ENCODE assay signal across 33 cellular contexts in genomic region chr12:83106873-83107272, GRCh38.
"Had no signal": no experiment of that assay in that cellular context is flagged by ENCODE, and none has a peak within 500 bp of the region (broad histone marks: within the 10 kb centered on the region; RNA-seq: fewer than 3 reads in every experiment).

No MANE protein-coding gene starts in this region.

- H3K27ac ChIP-seq: brain microvascular endothelial cell, gastrocnemius medialis, neutrophil, sigmoid colon, uterus had no signal

- H3K27me3 ChIP-seq: brain microvascular endothelial cell, gastrocnemius medialis, neutrophil, sigmoid colon, uterus had no signal

- ATAC-seq: effector memory CD8-positive, alpha-beta T cell; gastrocnemius medialis; left ventricle myocardium superior; stimulated activated memory B cell treated with anti-CD40 and anti-IgM and Interleukin-4, amounts not matched to agents 10 μg/mL and 1 μg/mL and 100 μg/mL, for 72 hours; stimulated activated naive CD8-positive, alpha-beta T cell treated with anti-CD3 and anti-CD28 coated beads, Interleukin-15, amount 100 ng/mL, for 72 hours; WTC11 had no signal

- H3K36me3 ChIP-seq: brain microvascular endothelial cell, gastrocnemius medialis, neutrophil, sigmoid colon, uterus had no signal

- H3K9me3 ChIP-seq: gastrocnemius medialis, neutrophil, sigmoid colon, uterus had no signal

- H3K4me1 ChIP-seq: gastrocnemius medialis, uterus had no signal

- FAIRE-seq: astrocyte, islet of Langerhans had no signal

- H3K4me3 ChIP-seq: gastrocnemius medialis, sigmoid colon, smooth muscle cell, uterus had no signal

- DNase-seq: activated CD4-positive, alpha-beta memory T cell treated with anti-CD3 and anti-CD28 coated beads, Interleukin-2, amount 10 ng/mL, durations not matched to agents 7 days and 5 days; activated CD4-positive, alpha-beta T cell treated with anti-CD3 and anti-CD28 coated beads for 1 hour; activated CD4-positive, alpha-beta T cell treated with anti-CD3 and anti-CD28 coated beads, Interleukin-2, amount 10 ng/mL, durations not matched to agents 7 days and 5 days; activated CD8-positive, alpha-beta memory T cell treated with anti-CD3 and anti-CD28 coated beads, Interleukin-2, amount 50 U/mL, for 48 hours; activated gamma-delta T cell; activated naive CD4-positive, alpha-beta T cell treated with anti-CD3 and anti-CD28 coated beads, Interleukin-2, amount 10 ng/mL, durations not matched to agents 7 days and 5 days; activated naive CD8-positive, alpha-beta T cell treated with anti-CD3 and anti-CD28 coated beads, Interleukin-2, amount 10 ng/mL, durations not matched to agents 7 days and 5 days; activated T-cell treated with anti-CD3 and anti-CD28 coated beads, Interleukin-2, amount 50 U/mL, for 24 hours; amniotic stem cell; brain microvascular endothelial cell; caudate nucleus; cortex of kidney; effector memory CD8-positive, alpha-beta T cell; erythroblast; gastrocnemius medialis; glutamatergic neuron; left ventricle myocardium superior; naive B cell; nephron progenitor cell; retina; sigmoid colon; stimulated activated CD4-positive, alpha-beta T cell treated with anti-CD3 and anti-CD28 coated beads, Interleukin-1b, Interleukin-23, amount 100 ng/mL, for 48 hours; stimulated activated CD4-positive, alpha-beta T cell treated with anti-CD3 and anti-CD28 coated beads, Interleukin-4, amount 100 ng/mL, for 4 hours; stimulated activated CD8-positive, alpha-beta memory T cell treated with anti-CD3 and anti-CD28 coated beads, Interleukin-4, amount 100 ng/mL, for 48 hours; stimulated activated naive CD8-positive, alpha-beta T cell treated with anti-CD3 and anti-CD28 coated beads, Interleukin-15, amount 100 ng/mL, for 72 hours; substantia nigra; uterus had no signal
